ENCODE assay signal across 8 cellular contexts in genomic region chr16:78742501-78743283, GRCh38.
DNase-seq lines count a peak whose midpoint lies in the region; ATAC-seq and TF ChIP-seq lines count a peak whose summit lies in the region.

No MANE protein-coding gene starts in this region.

- no peaks in the 10 kb centered on the region for H3K27me3 ChIP-seq in SU-DHL-6 (ENCODE audit: low read length)

- no peaks in the 10 kb centered on the region for H3K9me3 Mint-ChIP-seq in activated naive CD4-positive, alpha-beta T cell treated with anti-CD3 and anti-CD28 coated beads, Interleukin-2, amount 50 U/mL, for 72 hours

- H3K9me2 ChIP-seq in SU-DHL-6 (replicated peaks; ENCODE audit: insufficient read depth, low read length) = no peaks in the 10 kb centered on the region

- peak; percentile 68 to 74 for DNase-seq in activated naive CD4-positive, alpha-beta T cell treated with anti-CD3 and anti-CD28 coated beads, Interleukin-2, amount 50 U/mL, for 72 hours (ENCODE audit: low spot score in 2 of 2)
- DNase-seq in NCI-H1930 (lab: John Stamatoyannopoulos, UW) (no peak), NCI-H2171 (lab: John Stamatoyannopoulos, UW) (no peak), NCI-H2081 (lab: John Stamatoyannopoulos, UW) (no peak)

- peaks cover 0 to 9% of the 10 kb centered on the region in 2 donors for H3K36me3 Mint-ChIP-seq in activated naive CD4-positive, alpha-beta T cell treated with anti-CD3 and anti-CD28 coated beads, Interleukin-2, amount 50 U/mL, for 72 hours

- H3K36me3 ChIP-seq in SU-DHL-6 (ENCODE audit: low read length) = no peaks in the 10 kb centered on the region

- no peaks in the 10 kb centered on the region for H3K79me2 ChIP-seq in SU-DHL-6 (ENCODE audit: insufficient read depth, low read length)

- H4K20me1 ChIP-seq in SU-DHL-6 (ENCODE audit: low read depth, low read length) = no peaks in the 10 kb centered on the region

- peak overlapping the region; percentile 48 for H3K4me2 ChIP-seq in SU-DHL-6 (ENCODE audit: low read depth, low read length, poor library complexity, severe bottlenecking)

- H3F3A ChIP-seq in SU-DHL-6 (ENCODE audit: insufficient read depth) = no peaks in the 10 kb centered on the region

- H3K27ac ChIP-seq in SU-DHL-6 (ENCODE audit: low read depth, low read length) (no peak overlapping the region), skin epidermis (peak overlapping the region in 16 of 21 experiments; percentile 22 to 96 (median 74))

- peak overlapping the region; percentile 23 for H3K4me3 ChIP-seq in SU-DHL-6 (ENCODE audit: insufficient read depth, low read length, poor library complexity, severe bottlenecking)
- H3K4me3 ChIP-seq in skin epidermis = peak overlapping the region in 3 of 7 experiments; percentile 8 to 19 (median 8)

- no peak overlapping the region for H3K9ac ChIP-seq in SU-DHL-6 (ENCODE audit: low read length)

- no peaks in the 10 kb centered on the region for H3K9me3 ChIP-seq in SU-DHL-6 (ENCODE audit: insufficient read depth, low read length)

- peak overlapping the region; percentile 91 to 98 for H3K27ac Mint-ChIP-seq in activated naive CD4-positive, alpha-beta T cell treated with anti-CD3 and anti-CD28 coated beads, Interleukin-2, amount 50 U/mL, for 72 hours

- H2AFZ ChIP-seq in SU-DHL-6 (ENCODE audit: low read depth, low read length, severe bottlenecking) = no peak overlapping the region

- TF ChIP-seq CTCF in SU-DHL-6 (IDR thresholded peaks at IDR 0.05; ENCODE audit: insufficient read depth, low read length, poor library complexity, severe bottlenecking) = no peak

- peak; percentile 96 for ATAC-seq in GM18870 (IDR thresholded peaks at IDR 0.05; ENCODE audit: unreplicated experiment)
- peak; percentile 98 for ATAC-seq in HG02970 (IDR thresholded peaks at IDR 0.05; ENCODE audit: low FRiP score, unreplicated experiment)
- ATAC-seq in activated naive CD4-positive, alpha-beta T cell treated with anti-CD3 and anti-CD28 coated beads, Interleukin-2, amount 50 U/mL, for 72 hours = peak; percentile 97 to 98

Comparison
In these comparisons a context has a peak if more than half of its experiments do, and no peak if none do; other contexts are left out.
1. DNase-seq: peak in activated naive CD4-positive, alpha-beta T cell treated with anti-CD3 and anti-CD28 coated beads, Interleukin-2, amount 50 U/mL, for 72 hours (2 of 2); none in NCI-H1930 (0 of 2), NCI-H2171 (single experiment) and NCI-H2081 (0 of 2).
2. Peak in every context shown above with its lines, with median percentiles within 50 percentile points of each other: ATAC-seq.